ENCODE assay signal across 17 cellular contexts in the genomic region with DNA sequence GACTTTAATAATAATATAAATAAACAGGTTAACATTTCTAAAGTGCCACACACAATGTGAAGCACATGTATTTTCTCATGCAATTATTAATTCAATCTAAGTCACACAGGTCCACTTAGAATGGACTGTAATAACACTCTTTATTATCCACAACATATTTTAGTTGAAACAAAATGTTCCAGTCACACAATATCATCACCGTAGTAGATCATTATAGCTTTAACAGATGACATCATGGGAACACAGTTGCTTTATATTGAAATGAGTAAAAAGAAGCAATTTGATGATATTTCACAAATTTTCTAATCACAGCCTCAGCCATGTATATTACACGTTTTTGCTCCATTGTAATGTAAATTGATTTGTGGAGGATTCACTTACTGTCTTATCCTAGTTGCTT.
"Had no signal": no experiment of that assay in that cellular context is flagged by ENCODE, and none has a peak within 500 bp of the region (broad histone marks: within the 10 kb centered on the region; RNA-seq: fewer than 3 reads in every experiment).

No MANE protein-coding gene starts in this region.

- H3K9me3 Mint-ChIP-seq: type B pancreatic cell had no signal

- H3K9ac ChIP-seq: parathyroid adenoma had no signal

- H3K27ac Mint-ChIP-seq: immature natural killer cell, natural killer cell had no signal

- ATAC-seq: gastrocnemius medialis, left ventricle myocardium superior, natural killer cell, psoas muscle had no signal

- H3K4me3 ChIP-seq: gastrocnemius medialis, lung, psoas muscle had no signal

- H3K27me3 Mint-ChIP-seq: type B pancreatic cell had no signal

- H3K9me3 ChIP-seq: gastrocnemius medialis, psoas muscle had no signal

- H3K36me3 ChIP-seq: gastrocnemius medialis had no signal

- H3K4me1 Mint-ChIP-seq: immature natural killer cell, natural killer cell had no signal

- H3K27ac ChIP-seq: gastrocnemius medialis, parathyroid adenoma, psoas muscle had no signal

- FAIRE-seq: kidney, small intestine, urothelium cell line had no signal

- H3K4me1 ChIP-seq: gastrocnemius medialis, parathyroid adenoma, psoas muscle had no signal

- H3K36me3 Mint-ChIP-seq: immature natural killer cell, natural killer cell, type B pancreatic cell had no signal

- H3K27me3 ChIP-seq: gastrocnemius medialis had no signal

- DNase-seq: effector memory CD4-positive, alpha-beta T cell; gastrocnemius medialis; glutamatergic neuron; immature natural killer cell; kidney; left colon; left ventricle myocardium superior; mesendoderm; natural killer cell; psoas muscle; small intestine; stimulated activated CD4-positive, alpha-beta T cell treated with anti-CD3 and anti-CD28 coated beads, Interleukin-12 subunit alpha, Interleukin-12 subunit beta, amount 100 ng/mL, for 4 hours; stimulated activated naive CD4-positive, alpha-beta T cell treated with Interleukin-2 at 50 U/mL for 16 hours had no signal

- H3K4me3 Mint-ChIP-seq: immature natural killer cell, natural killer cell had no signal
